23 cellular contexts compared by ENCODE assay signal in the genomic region with DNA sequence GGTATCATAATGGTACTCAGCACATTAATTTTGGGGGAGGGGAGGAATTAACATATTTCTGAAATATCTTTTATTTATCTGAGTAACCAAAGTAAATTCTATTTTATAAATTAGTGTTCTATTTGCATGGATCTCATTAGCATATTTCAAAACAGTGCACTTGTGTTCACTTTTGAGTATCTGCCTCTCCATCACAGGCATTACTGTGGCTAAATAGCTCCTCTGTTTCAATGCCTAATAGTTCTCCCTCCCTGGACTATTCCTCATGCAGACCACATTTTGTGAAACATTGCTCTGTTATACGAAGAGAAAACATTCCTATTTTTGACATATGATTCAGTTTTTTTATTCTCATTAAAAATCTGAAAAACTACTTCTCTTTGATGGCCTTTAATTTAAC.
A peak's percentile ranks its signal among the peaks of the same experiment; 100 is the strongest.
DNase-seq lines count a peak whose midpoint lies in the region; FAIRE-seq lines count a peak whose summit lies in the region.
"Had no signal": no experiment of that assay in that cellular context is flagged by ENCODE, and none has a peak within 500 bp of the region (broad histone marks: within the 10 kb centered on the region; RNA-seq: fewer than 3 reads in every experiment).

No MANE protein-coding gene starts in this region.

- WGBS in urinary bladder = 70% methylated on average over 1 of the region's 1 CpG

- peak overlapping the region; percentile 23 for H3K27ac ChIP-seq in urinary bladder (ENCODE audit: low read depth)
- H3K27ac ChIP-seq: 22Rv1; BLaER1 treated with 17β-estradiol and CSF1 and Interleukin-3, amounts not matched to agents 10 nM and 100 nM had no signal

- no peaks in the 10 kb centered on the region for H3K4me1 ChIP-seq in urinary bladder (ENCODE audit: insufficient read depth)
- H3K4me1 ChIP-seq: BLaER1 treated with 17β-estradiol and CSF1 and Interleukin-3, amounts not matched to agents 10 nM and 100 nM; HAP-1 had no signal

- no peak overlapping the region for H3K4me3 ChIP-seq in urinary bladder (ENCODE audit: low read depth, low read length)
- H3K4me3 ChIP-seq: BLaER1 treated with 17β-estradiol and CSF1 and Interleukin-3, amounts not matched to agents 10 nM and 100 nM; HAP-1 had no signal

- no peaks in the 10 kb centered on the region for H3K36me3 ChIP-seq in urinary bladder (ENCODE audit: insufficient read depth)
- H3K36me3 ChIP-seq: BLaER1 treated with 17β-estradiol and CSF1 and Interleukin-3, amounts not matched to agents 10 nM and 100 nM; HAP-1 had no signal

- DNase-seq in Ammon's horn (ENCODE audit: low spot score) (peak; percentile 38), frontal cortex (ENCODE audit: low spot score in 2 of 2) (no peak), midbrain (lab: John Stamatoyannopoulos, UW) (peak; percentile 29), NCI-H1048 (lab: John Stamatoyannopoulos, UW) (no peak), T1000 (lab: John Stamatoyannopoulos, UW) (no peak), GM19239 (ENCODE audit: insufficient read length, low spot score) (no peak)
- DNase-seq: BE2C; Calu3; CD4-positive, alpha-beta T cell; CD8-positive, alpha-beta memory T cell; COR-L47; DMS53; DMS79 treated with DMSO at 0.1 percent for 48 hours; GF-D8; GOT3; HFFc6 had no signal

- FAIRE-seq in frontal cortex (lab: Jason Lieb, UNC) = peak; percentile 24
- FAIRE-seq in GM19239 (lab: Jason Lieb, UNC) = no peak
- FAIRE-seq: A204.1, GM12891, H54 had no signal

Comparison
In these comparisons a context has a peak if more than half of its experiments do, and no peak if none do; other contexts are left out.
1. DNase-seq: peak in Ammon's horn (single experiment) and midbrain (single experiment); none in frontal cortex (0 of 2), NCI-H1048 (single experiment), T1000 (single experiment) and GM19239 (single experiment).